Comparison of ENCODE assay signal across 1 cellular context in genomic region chr11:75204012-75204674, GRCh38.
TF ChIP-seq lines count a peak whose summit lies in the region.

No MANE protein-coding gene starts in this region.

TF ChIP-seq in HepG2, 621 proteins besides CTCF, POLR2A, EP300 and RAD21 (continued from another document and continues in another):
- TF ChIP-seq, protein P1, sequence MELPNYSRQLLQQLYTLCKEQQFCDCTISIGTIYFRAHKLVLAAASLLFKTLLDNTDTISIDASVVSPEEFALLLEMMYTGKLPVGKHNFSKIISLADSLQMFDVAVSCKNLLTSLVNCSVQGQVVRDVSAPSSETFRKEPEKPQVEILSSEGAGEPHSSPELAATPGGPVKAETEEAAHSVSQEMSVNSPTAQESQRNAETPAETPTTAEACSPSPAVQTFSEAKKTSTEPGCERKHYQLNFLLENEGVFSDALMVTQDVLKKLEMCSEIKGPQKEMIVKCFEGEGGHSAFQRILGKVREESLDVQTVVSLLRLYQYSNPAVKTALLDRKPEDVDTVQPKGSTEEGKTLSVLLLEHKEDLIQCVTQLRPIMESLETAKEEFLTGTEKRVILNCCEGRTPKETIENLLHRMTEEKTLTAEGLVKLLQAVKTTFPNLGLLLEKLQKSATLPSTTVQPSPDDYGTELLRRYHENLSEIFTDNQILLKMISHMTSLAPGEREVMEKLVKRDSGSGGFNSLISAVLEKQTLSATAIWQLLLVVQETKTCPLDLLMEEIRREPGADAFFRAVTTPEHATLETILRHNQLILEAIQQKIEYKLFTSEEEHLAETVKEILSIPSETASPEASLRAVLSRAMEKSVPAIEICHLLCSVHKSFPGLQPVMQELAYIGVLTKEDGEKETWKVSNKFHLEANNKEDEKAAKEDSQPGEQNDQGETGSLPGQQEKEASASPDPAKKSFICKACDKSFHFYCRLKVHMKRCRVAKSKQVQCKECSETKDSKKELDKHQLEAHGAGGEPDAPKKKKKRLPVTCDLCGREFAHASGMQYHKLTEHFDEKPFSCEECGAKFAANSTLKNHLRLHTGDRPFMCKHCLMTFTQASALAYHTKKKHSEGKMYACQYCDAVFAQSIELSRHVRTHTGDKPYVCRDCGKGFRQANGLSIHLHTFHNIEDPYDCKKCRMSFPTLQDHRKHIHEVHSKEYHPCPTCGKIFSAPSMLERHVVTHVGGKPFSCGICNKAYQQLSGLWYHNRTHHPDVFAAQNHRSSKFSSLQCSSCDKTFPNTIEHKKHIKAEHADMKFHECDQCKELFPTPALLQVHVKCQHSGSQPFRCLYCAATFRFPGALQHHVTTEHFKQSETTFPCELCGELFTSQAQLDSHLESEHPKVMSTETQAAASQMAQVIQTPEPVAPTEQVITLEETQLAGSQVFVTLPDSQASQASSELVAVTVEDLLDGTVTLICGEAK (IDR thresholded peaks at IDR 0.05), result no peak
- TF ChIP-seq, protein P1 (CRISPR knock-in tag; IDR thresholded peaks at IDR 0.05), result no peak
- TF ChIP-seq NRL (CRISPR knock-in tag; IDR thresholded peaks at IDR 0.05; ENCODE audit: borderline replicate concordance) (peak; percentile 66; the same call in 1 of the 2 replicates), ZNF34 (CRISPR knock-in tag; IDR thresholded peaks at IDR 0.05; ENCODE audit: borderline replicate concordance) (no peak), ZFAT (CRISPR knock-in tag; conservative IDR thresholded peaks at IDR 0.05) (no peak), HOXA9 (CRISPR knock-in tag; IDR thresholded peaks at IDR 0.05; ENCODE audit: borderline replicate concordance) (no peak), SP5 (CRISPR knock-in tag; IDR thresholded peaks at IDR 0.05; ENCODE audit: borderline replicate concordance, low read depth) (peak; percentile 39; the same call in 1 of the 2 replicates), PHF5A (CRISPR knock-in tag; IDR thresholded peaks at IDR 0.05; ENCODE audit: low read depth, unreplicated experiment) (no peak), ZFP41 (CRISPR knock-in tag; IDR thresholded peaks at IDR 0.05; ENCODE audit: borderline replicate concordance) (no peak), FOSL2 (CRISPR knock-in tag; IDR thresholded peaks at IDR 0.05) (peak; percentile 50), AGO1 (IDR thresholded peaks at IDR 0.05; ENCODE audit: low read depth, low read length, poor library complexity, severe bottlenecking) (no peak), ZNF207 (IDR thresholded peaks at IDR 0.05; ENCODE audit: borderline replicate concordance) (no peak), ZXDC (CRISPR knock-in tag; IDR thresholded peaks at IDR 0.05) (no peak), SATB2 (CRISPR knock-in tag; IDR thresholded peaks at IDR 0.05) (no peak), ZIK1 (CRISPR knock-in tag; IDR thresholded peaks at IDR 0.05; ENCODE audit: borderline replicate concordance, low read depth) (no peak), REXO4 (CRISPR knock-in tag; IDR thresholded peaks at IDR 0.05; ENCODE audit: borderline replicate concordance) (no peak), SIX1 (CRISPR knock-in tag; IDR thresholded peaks at IDR 0.05; ENCODE audit: borderline replicate concordance) (peak; percentile 15; the same call in 1 of the 2 replicates), ZNF557 (CRISPR knock-in tag; IDR thresholded peaks at IDR 0.05) (no peak), RNF219 (CRISPR knock-in tag; IDR thresholded peaks at IDR 0.05) (no peak), KAT7 (CRISPR knock-in tag; IDR thresholded peaks at IDR 0.05; ENCODE audit: borderline replicate concordance) (no peak), STAT5B (CRISPR knock-in tag; IDR thresholded peaks at IDR 0.05) (no peak)
- TF ChIP-seq, protein P2, sequence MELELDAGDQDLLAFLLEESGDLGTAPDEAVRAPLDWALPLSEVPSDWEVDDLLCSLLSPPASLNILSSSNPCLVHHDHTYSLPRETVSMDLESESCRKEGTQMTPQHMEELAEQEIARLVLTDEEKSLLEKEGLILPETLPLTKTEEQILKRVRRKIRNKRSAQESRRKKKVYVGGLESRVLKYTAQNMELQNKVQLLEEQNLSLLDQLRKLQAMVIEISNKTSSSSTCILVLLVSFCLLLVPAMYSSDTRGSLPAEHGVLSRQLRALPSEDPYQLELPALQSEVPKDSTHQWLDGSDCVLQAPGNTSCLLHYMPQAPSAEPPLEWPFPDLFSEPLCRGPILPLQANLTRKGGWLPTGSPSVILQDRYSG (CRISPR knock-in tag; IDR thresholded peaks at IDR 0.05), result no peak
- TF ChIP-seq, protein P3, sequence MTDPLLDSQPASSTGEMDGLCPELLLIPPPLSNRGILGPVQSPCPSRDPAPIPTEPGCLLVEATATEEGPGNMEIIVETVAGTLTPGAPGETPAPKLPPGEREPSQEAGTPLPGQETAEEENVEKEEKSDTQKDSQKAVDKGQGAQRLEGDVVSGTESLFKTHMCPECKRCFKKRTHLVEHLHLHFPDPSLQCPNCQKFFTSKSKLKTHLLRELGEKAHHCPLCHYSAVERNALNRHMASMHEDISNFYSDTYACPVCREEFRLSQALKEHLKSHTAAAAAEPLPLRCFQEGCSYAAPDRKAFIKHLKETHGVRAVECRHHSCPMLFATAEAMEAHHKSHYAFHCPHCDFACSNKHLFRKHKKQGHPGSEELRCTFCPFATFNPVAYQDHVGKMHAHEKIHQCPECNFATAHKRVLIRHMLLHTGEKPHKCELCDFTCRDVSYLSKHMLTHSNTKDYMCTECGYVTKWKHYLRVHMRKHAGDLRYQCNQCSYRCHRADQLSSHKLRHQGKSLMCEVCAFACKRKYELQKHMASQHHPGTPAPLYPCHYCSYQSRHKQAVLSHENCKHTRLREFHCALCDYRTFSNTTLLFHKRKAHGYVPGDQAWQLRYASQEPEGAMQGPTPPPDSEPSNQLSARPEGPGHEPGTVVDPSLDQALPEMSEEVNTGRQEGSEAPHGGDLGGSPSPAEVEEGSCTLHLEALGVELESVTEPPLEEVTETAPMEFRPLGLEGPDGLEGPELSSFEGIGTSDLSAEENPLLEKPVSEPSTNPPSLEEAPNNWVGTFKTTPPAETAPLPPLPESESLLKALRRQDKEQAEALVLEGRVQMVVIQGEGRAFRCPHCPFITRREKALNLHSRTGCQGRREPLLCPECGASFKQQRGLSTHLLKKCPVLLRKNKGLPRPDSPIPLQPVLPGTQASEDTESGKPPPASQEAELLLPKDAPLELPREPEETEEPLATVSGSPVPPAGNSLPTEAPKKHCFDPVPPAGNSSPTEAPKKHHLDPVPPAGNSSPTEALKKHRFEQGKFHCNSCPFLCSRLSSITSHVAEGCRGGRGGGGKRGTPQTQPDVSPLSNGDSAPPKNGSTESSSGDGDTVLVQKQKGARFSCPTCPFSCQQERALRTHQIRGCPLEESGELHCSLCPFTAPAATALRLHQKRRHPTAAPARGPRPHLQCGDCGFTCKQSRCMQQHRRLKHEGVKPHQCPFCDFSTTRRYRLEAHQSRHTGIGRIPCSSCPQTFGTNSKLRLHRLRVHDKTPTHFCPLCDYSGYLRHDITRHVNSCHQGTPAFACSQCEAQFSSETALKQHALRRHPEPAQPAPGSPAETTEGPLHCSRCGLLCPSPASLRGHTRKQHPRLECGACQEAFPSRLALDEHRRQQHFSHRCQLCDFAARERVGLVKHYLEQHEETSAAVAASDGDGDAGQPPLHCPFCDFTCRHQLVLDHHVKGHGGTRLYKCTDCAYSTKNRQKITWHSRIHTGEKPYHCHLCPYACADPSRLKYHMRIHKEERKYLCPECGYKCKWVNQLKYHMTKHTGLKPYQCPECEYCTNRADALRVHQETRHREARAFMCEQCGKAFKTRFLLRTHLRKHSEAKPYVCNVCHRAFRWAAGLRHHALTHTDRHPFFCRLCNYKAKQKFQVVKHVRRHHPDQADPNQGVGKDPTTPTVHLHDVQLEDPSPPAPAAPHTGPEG (CRISPR knock-in tag; IDR thresholded peaks at IDR 0.05), result no peak
- TF ChIP-seq, protein P4, sequence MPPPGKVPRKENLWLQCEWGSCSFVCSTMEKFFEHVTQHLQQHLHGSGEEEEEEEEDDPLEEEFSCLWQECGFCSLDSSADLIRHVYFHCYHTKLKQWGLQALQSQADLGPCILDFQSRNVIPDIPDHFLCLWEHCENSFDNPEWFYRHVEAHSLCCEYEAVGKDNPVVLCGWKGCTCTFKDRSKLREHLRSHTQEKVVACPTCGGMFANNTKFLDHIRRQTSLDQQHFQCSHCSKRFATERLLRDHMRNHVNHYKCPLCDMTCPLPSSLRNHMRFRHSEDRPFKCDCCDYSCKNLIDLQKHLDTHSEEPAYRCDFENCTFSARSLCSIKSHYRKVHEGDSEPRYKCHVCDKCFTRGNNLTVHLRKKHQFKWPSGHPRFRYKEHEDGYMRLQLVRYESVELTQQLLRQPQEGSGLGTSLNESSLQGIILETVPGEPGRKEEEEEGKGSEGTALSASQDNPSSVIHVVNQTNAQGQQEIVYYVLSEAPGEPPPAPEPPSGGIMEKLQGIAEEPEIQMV (CRISPR knock-in tag; IDR thresholded peaks at IDR 0.05; ENCODE audit: low read depth), result 0 out of 2 replicates have a peak, but pooled peaks have one; percentile 19
- TF ChIP-seq, protein P5, sequence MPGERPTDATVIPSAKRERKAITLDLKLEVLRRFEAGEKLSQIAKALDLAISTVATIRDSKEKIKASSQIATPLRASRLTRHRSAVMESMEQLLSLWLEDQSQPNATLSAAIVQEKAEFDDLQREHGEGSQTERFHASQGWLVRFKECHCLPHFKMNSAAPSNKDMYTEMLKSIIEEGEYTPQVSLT (CRISPR knock-in tag; IDR thresholded peaks at IDR 0.05; ENCODE audit: borderline replicate concordance, low read depth), result no peak
